9 cellular contexts compared by ENCODE assay signal in genomic region chr19:18063463-18063862, GRCh38. TPM values are rescaled to one million over a fixed set of nuclear protein-coding genes. Genes with fewer than 3 reads are reported as not detected.
DNase-seq lines count a peak whose midpoint lies in the region; ATAC-seq, FAIRE-seq and TF ChIP-seq lines count a peak whose summit lies in the region.
"Had no signal": no experiment of that assay in that cellular context is flagged by ENCODE, and none has a peak within 500 bp of the region (broad histone marks: within the 10 kb centered on the region; RNA-seq: fewer than 3 reads in every experiment).

No MANE protein-coding gene starts in this region.

- H3K9me2 ChIP-seq in HCT116 (ENCODE audit: insufficient read depth), result no peaks in the 10 kb centered on the region

- RAD21 ChIA-PET in HCT116 (lab: Charles Lee; ENCODE audit: low non-redundant PET in 1 of 2, low total read pairs in 2 of 2, uncharacterized antibody in 2 of 2, unreplicated experiment in 2 of 2), result no interaction called here

- no peaks in the 10 kb centered on the region for H3K9me3 Mint-ChIP-seq in neural crest cell
- H3K9me3 Mint-ChIP-seq: activated naive CD8-positive, alpha-beta T cell treated with anti-CD3 and anti-CD28 coated beads, Interleukin-2, amount 10 ng/mL, durations not matched to agents 7 days and 5 days had no signal

- peaks cover 3% of the 10 kb centered on the region for H3K27me3 Mint-ChIP-seq in neural crest cell (ENCODE audit: low read depth)
- H3K27me3 Mint-ChIP-seq: activated naive CD8-positive, alpha-beta T cell treated with anti-CD3 and anti-CD28 coated beads, Interleukin-2, amount 10 ng/mL, durations not matched to agents 7 days and 5 days had no signal

- TF ChIP-seq POLR2A in HCT116 (IDR thresholded peaks at IDR 0.05; ENCODE audit: borderline replicate concordance, extremely low read depth, insufficient read depth, insufficient read length), result no peak

- H3K4me3 ChIP-seq in HCT116 (replicated peaks in 1 of 2; ENCODE audit: low read depth in 1 of 2, low read length in 2 of 2) (no peak overlapping the region), kidney (ENCODE audit: low read length in 2 of 2) (no peak overlapping the region)

- no peak for FAIRE-seq in kidney (lab: Jason Lieb, UNC)

- no peaks in the 10 kb centered on the region for H3K79me2 ChIP-seq in HCT116 (ENCODE audit: insufficient read depth, low read length)

- H3K36me3 ChIP-seq in HCT116 (ENCODE audit: control insufficient read depth in 1 of 2, insufficient read depth in 2 of 2, low read length in 2 of 2) (no peaks in the 10 kb centered on the region), kidney (ENCODE audit: control insufficient read depth in 1 of 2, insufficient read depth in 2 of 2, low read length in 2 of 2) (no peaks in the 10 kb centered on the region)

- H3K9ac ChIP-seq in HCT116 (ENCODE audit: low read length) (no peak overlapping the region), kidney (ENCODE audit: low read length in 2 of 2) (no peak overlapping the region)

- no peak overlapping the region for H3K4me2 ChIP-seq in HCT116 (ENCODE audit: low read length)

- H3K9me3 ChIP-seq in HCT116 (ENCODE audit: control insufficient read depth in 1 of 2, insufficient read depth in 1 of 2, low read depth in 1 of 2, low read length in 2 of 2) (no peaks in the 10 kb centered on the region), kidney (ENCODE audit: control insufficient read depth in 1 of 2, low read length in 2 of 2) (no peaks in the 10 kb centered on the region)

- intact Hi-C loops in HCT116 (cut with micrococcal nuclease), result no loop called here
- intact Hi-C loops in kidney (cut with DNase I), result no loop called here

- BruUV-seq in HCT116 (replicated peaks; lab: Mats Ljungman, UMichigan), result no TSS peak

- POLR2A ChIA-PET in HCT116 (lab: Charles Lee), result no interaction called here

- H3K27ac ChIP-seq in HCT116 (ENCODE audit: low read depth, low read length) (no peak overlapping the region), kidney (ENCODE audit: low read depth in 2 of 2, low read length in 2 of 2) (no peak overlapping the region)

- no peak overlapping the region for H3K27ac Mint-ChIP-seq in neural crest cell (ENCODE audit: unreplicated experiment)
- H3K27ac Mint-ChIP-seq: activated naive CD8-positive, alpha-beta T cell treated with anti-CD3 and anti-CD28 coated beads, Interleukin-2, amount 10 ng/mL, durations not matched to agents 7 days and 5 days had no signal

- CTCF ChIA-PET in HCT116 (lab: Charles Lee), result no interaction called here

- no peak; the same call in 1 of the 2 replicates for TF ChIP-seq RAD21 in HCT116 (IDR thresholded peaks at IDR 0.05; ENCODE audit: low read depth)

- no peaks in the 10 kb centered on the region for H4K20me1 ChIP-seq in HCT116 (ENCODE audit: insufficient read depth)

- H3K4me3 Mint-ChIP-seq in neural crest cell, result no peak overlapping the region
- H3K4me3 Mint-ChIP-seq: activated naive CD8-positive, alpha-beta T cell treated with anti-CD3 and anti-CD28 coated beads, Interleukin-2, amount 10 ng/mL, durations not matched to agents 7 days and 5 days had no signal

- DNase-seq in Caki2 (ENCODE audit: low read depth) (peak; percentile 71), HCT116 (ENCODE audit: low read depth, low spot score) (no peak), neural crest cell (ENCODE audit: low read depth, low spot score) (peak; percentile 56), mucosa of gallbladder (ENCODE audit: low spot score) (no peak), kidney (no peak)
- DNase-seq in activated naive CD4-positive, alpha-beta T cell treated with anti-CD3 and anti-CD28 coated beads, Interleukin-2, amount 50 U/mL, for 16 hours, result peak; percentile 50
- DNase-seq: activated naive CD8-positive, alpha-beta T cell treated with anti-CD3 and anti-CD28 coated beads, Interleukin-2, amount 10 ng/mL, durations not matched to agents 7 days and 5 days had no signal

- no peaks in the 10 kb centered on the region for H3K27me3 ChIP-seq in HCT116 (ENCODE audit: insufficient read depth, low read length)

- TF ChIP-seq CTCF in HCT116 (IDR thresholded peaks at IDR 0.05 in 2 of 3, conservative IDR thresholded peaks at IDR 0.05 in 1 of 3; ENCODE audit: borderline replicate concordance in 1 of 3, insufficient read depth in 1 of 3, low read depth in 2 of 3, low read length in 2 of 3), result peak in 2 of 3 experiments; percentile 4 to 17; a peak in 1 of 6 replicates
- peak; percentile 51 for TF ChIP-seq CTCF in neural crest cell (conservative IDR thresholded peaks at IDR 0.05)
- no peak for TF ChIP-seq CTCF in kidney (IDR thresholded peaks at IDR 0.05; ENCODE audit: borderline replicate concordance, extremely low read depth, insufficient read depth)

- no peaks in the 10 kb centered on the region for H3K36me3 Mint-ChIP-seq in neural crest cell (ENCODE audit: low read depth)

- H3K4me1 ChIP-seq in HCT116 (ENCODE audit: control insufficient read depth in 1 of 2, insufficient read depth in 2 of 2, low read length in 2 of 2), result peaks cover 10 to 23% of the 10 kb centered on the region in 2 experiments; a peak in 3 of 4 replicates
- peaks cover 0 to 2% of the 10 kb centered on the region in 2 donors for H3K4me1 ChIP-seq in kidney (ENCODE audit: control insufficient read depth in 1 of 2, insufficient read depth in 1 of 2, low read depth in 1 of 2, low read length in 2 of 2)

- H3K4me1 Mint-ChIP-seq in neural crest cell, result peaks cover 15% of the 10 kb centered on the region

- in situ Hi-C loops in Caki2 (cut with HindIII; ENCODE audit: low pct_unique_long_range_greater_than_20kb, low sequenced_read_pairs), result no loop called here

- H2AFZ ChIP-seq in HCT116 (ENCODE audit: low read depth, low read length, poor library complexity, severe bottlenecking), result no peak overlapping the region

- ATAC-seq in HCT116 (no peak), HG03378 (IDR thresholded peaks at IDR 0.05; ENCODE audit: unreplicated experiment) (no peak), HG03025 (IDR thresholded peaks at IDR 0.05; ENCODE audit: low FRiP score, unreplicated experiment) (no peak)

TF ChIP-seq in HCT116, 20 proteins besides CTCF, POLR2A, EP300 and RAD21:
- no peak for TF ChIP-seq CEBPB (IDR thresholded peaks at IDR 0.05; ENCODE audit: low read depth)
- no peak for TF ChIP-seq SP1 (IDR thresholded peaks at IDR 0.05; ENCODE audit: low read depth)
- no peak for TF ChIP-seq ZFX (IDR thresholded peaks at IDR 0.05)

RNA-seq across cellular contexts. Expression of gene IL12RB1, which starts 23.3 kb away (rescaled TPM):
- 0.44 TPM in 1 of 2 replicates, not detected in the other for total RNA-seq in Caki2 (2014; rRNA removed; shearing (Covaris generic); ENCODE audit: low replicate concordance)
- total RNA-seq in HCT116 (2021; ENCODE audit: unreplicated experiment) (not detected), neural crest cell (not detected in 2 replicates), mucosa of gallbladder (3.1 TPM), kidney (3.2 TPM)
- polyA plus RNA-seq in HCT116 (2012), result not detected in 2 replicates
- 0.45 TPM for polyA plus RNA-seq in kidney (ENCODE audit: insufficient read depth, low read depth, low replicate concordance)

RNA-seq across cellular contexts. Expression of gene MAST3, which starts 34.1 kb away (rescaled TPM):
- 1.8 and 5.5 TPM in 2 replicates for total RNA-seq in Caki2 (2014; rRNA removed; shearing (Covaris generic); ENCODE audit: low replicate concordance)
- total RNA-seq in HCT116 (2021; ENCODE audit: unreplicated experiment) (14.2 TPM), neural crest cell (12.6 and 13.4 TPM in 2 replicates), mucosa of gallbladder (24.5 TPM), kidney (16.0 TPM)
- 7.0 and 7.2 TPM in 2 replicates for polyA plus RNA-seq in HCT116 (2012)
- polyA plus RNA-seq in kidney (ENCODE audit: insufficient read depth, low read depth, low replicate concordance), result 5.6 TPM

RNA-seq across cellular contexts. Expression of gene ARRDC2, which starts 55.5 kb away (rescaled TPM):
- 57.4 and 76.7 TPM in 2 replicates for total RNA-seq in Caki2 (2014; rRNA removed; shearing (Covaris generic); ENCODE audit: low replicate concordance)
- 36.5 TPM for total RNA-seq in HCT116 (2021; ENCODE audit: unreplicated experiment)
- polyA plus RNA-seq in HCT116 (2012), result 19.2 and 25.3 TPM in 2 replicates
- total RNA-seq in neural crest cell, result 0.56 and 1.2 TPM in 2 replicates
- 53.9 TPM for total RNA-seq in mucosa of gallbladder
- total RNA-seq in kidney, result 68.4 TPM
- polyA plus RNA-seq in kidney (ENCODE audit: insufficient read depth, low read depth, low replicate concordance), result 20.8 TPM

Comparison
In these comparisons a context has a peak if more than half of its experiments do, and no peak if none do; other contexts are left out.
1. DNase-seq: peak in Caki2 (single experiment), activated naive CD4-positive, alpha-beta T cell treated with anti-CD3 and anti-CD28 coated beads, Interleukin-2, amount 50 U/mL, for 16 hours (single experiment) and neural crest cell (single experiment); none in HCT116 (single experiment), mucosa of gallbladder (single experiment) and kidney (single experiment).
2. RNA of gene ARRDC2, which starts 55.5 kb away (total RNA-seq): 68.4 TPM in kidney (single experiment), 57.4 to 76.7 TPM in Caki2, 53.9 TPM in mucosa of gallbladder (single experiment) and 36.5 TPM in HCT116 (single experiment); 0.56 to 1.2 TPM in neural crest cell; every median in the first group is over 10 times any median in the second.